Comparison of ENCODE assay signal across 22 cellular contexts in genomic region chr4:31114821-31115220, GRCh38.
"Had no signal": no experiment of that assay in that cellular context is flagged by ENCODE, and none has a peak within 500 bp of the region (broad histone marks: within the 10 kb centered on the region; RNA-seq: fewer than 3 reads in every experiment).

No MANE protein-coding gene starts in this region.

- ATAC-seq: activated CD4-positive, CD25-positive, alpha-beta regulatory T cell treated with anti-CD3 and anti-CD28 coated beads, Interleukin-2, amount 50 U/mL, for 24 hours; activated CD8-positive, alpha-beta T cell treated with anti-CD3 and anti-CD28 coated beads, Interleukin-2, amount 10 ng/mL, durations not matched to agents 7 days and 5 days; Panc1 had no signal

- H3K27ac ChIP-seq: KMS-11, SJSA1 had no signal

- H3K9ac ChIP-seq: KMS-11 had no signal

- H3K4me3 ChIP-seq: SJSA1 had no signal

- H3K4me2 ChIP-seq: KMS-11 had no signal

- H3K36me3 ChIP-seq: SJSA1 had no signal

- H3K9me3 ChIP-seq: SJSA1 had no signal

- H3K4me1 ChIP-seq: SJSA1 had no signal

- H3K27me3 ChIP-seq: SJSA1 had no signal

- DNase-seq: activated CD4-positive, alpha-beta T cell treated with anti-CD3 and anti-CD28 coated beads for 48 hours; activated CD4-positive, alpha-beta T cell treated with anti-CD3 and anti-CD28 coated beads, Interleukin-2, amount 50 U/mL, for 4 hours; activated CD8-positive, alpha-beta memory T cell treated with anti-CD3 and anti-CD28 coated beads, Interleukin-2, amount 50 U/mL, for 48 hours; activated CD8-positive, alpha-beta T cell treated with anti-CD3 and anti-CD28 coated beads, Interleukin-2, amount 10 ng/mL, durations not matched to agents 7 days and 5 days; activated effector memory CD4-positive, alpha-beta T cell treated with Interleukin-2 at 50 U/mL for 16 hours; activated naive CD4-positive, alpha-beta T cell; activated T-cell treated with anti-CD3 and anti-CD28 coated beads, Interleukin-2, amount 50 U/mL, for 1 hour; aorta; NCI-H1092 treated with DMSO at 0.1 percent for 48 hours; NCI-H1417 treated with DMSO at 0.1 percent for 48 hours; NCI-H1694; NCI-H2029 treated with DMSO at 0.1 percent for 48 hours; NCI-H345; NCI-H510A; NCI-H526 treated with DMSO at 0.1 percent for 48 hours; NCI-H82; OCI-M1; SHP77 had no signal
